In genomic region chr10:110304394-110304779, GRCh38 we compare ENCODE assay signal across 8 cellular contexts. TPM values are rescaled to one million over a fixed set of nuclear protein-coding genes. Genes with fewer than 3 reads are reported as not detected.
DNase-seq lines count a peak whose midpoint lies in the region; ATAC-seq and TF ChIP-seq lines count a peak whose summit lies in the region.

No MANE protein-coding gene starts in this region.

- peaks cover 55% of the 10 kb centered on the region for H3K4me1 Mint-ChIP-seq in activated T-cell treated with anti-CD3 and anti-CD28 coated beads, Interleukin-2, amount 50 U/mL, for 24 hours (ENCODE audit: low read depth)

- no peak for DNase-seq in activated T-cell treated with anti-CD3 and anti-CD28 coated beads, Interleukin-2, amount 50 U/mL, for 24 hours
- no peak for DNase-seq in activated T-cell treated with anti-CD3 and anti-CD28 coated beads, Interleukin-2, amount 50 U/mL, for 48 hours
- DNase-seq in SK-N-SH (no peak), fibroblast of lung (ENCODE audit: low read depth in 2 of 2) (no peak), osteoblast (ENCODE audit: insufficient read length, low spot score, missing footprints) (peak; percentile 83), posterior vena cava (ENCODE audit: low spot score) (no peak)
- DNase-seq in stimulated activated CD4-positive, alpha-beta T cell treated with anti-CD3 and anti-CD28 coated beads, Interleukin-2, amount 100 ng/mL, for 24 hours = no peak

- H3K27me3 Mint-ChIP-seq in activated T-cell treated with anti-CD3 and anti-CD28 coated beads, Interleukin-2, amount 50 U/mL, for 24 hours = no peaks in the 10 kb centered on the region

- H2AFZ ChIP-seq in SK-N-SH (ENCODE audit: low read depth) = no peak overlapping the region
- H2AFZ ChIP-seq in fibroblast of lung (ENCODE audit: low read length) = no peak overlapping the region
- peak overlapping the region; percentile 58 for H2AFZ ChIP-seq in osteoblast (ENCODE audit: low read length)

- H3F3A ChIP-seq in SK-N-SH (replicated peaks; ENCODE audit: insufficient read depth) = peaks cover 12% of the 10 kb centered on the region

- peaks cover 54% of the 10 kb centered on the region for H3K36me3 Mint-ChIP-seq in activated T-cell treated with anti-CD3 and anti-CD28 coated beads, Interleukin-2, amount 50 U/mL, for 24 hours (ENCODE audit: low read depth)

- peak; percentile 43 for ATAC-seq in HG02885 (IDR thresholded peaks at IDR 0.05; ENCODE audit: poor library complexity, unreplicated experiment)

- POLR2A ChIA-PET in SK-N-SH (lab: Yijun Ruan, JAX) = interaction anchor here (1.0 to 1.6 kb wide), 3 partner anchors 12 to 95 kb away, joined by 3 to 8 read pairs (median 5); no protein-coding TSS in a partner anchor

- H3K9me3 ChIP-seq in SK-N-SH (no peaks in the 10 kb centered on the region), fibroblast of lung (ENCODE audit: control insufficient read depth, insufficient read depth, low read depth, low read length) (no peaks in the 10 kb centered on the region), osteoblast (ENCODE audit: low read depth, low read length) (no peaks in the 10 kb centered on the region)

- H3K27ac Mint-ChIP-seq in activated T-cell treated with anti-CD3 and anti-CD28 coated beads, Interleukin-2, amount 50 U/mL, for 24 hours = peak overlapping the region; percentile 99

- H3K27me3 ChIP-seq in SK-N-SH (ENCODE audit: insufficient read depth) (no peaks in the 10 kb centered on the region), fibroblast of lung (ENCODE audit: control insufficient read depth, insufficient read depth, low read length) (no peaks in the 10 kb centered on the region), osteoblast (ENCODE audit: insufficient read depth, low read length) (no peaks in the 10 kb centered on the region)

- no peak for TF ChIP-seq EP300 in SK-N-SH (IDR thresholded peaks at IDR 0.05; ENCODE audit: borderline replicate concordance in 1 of 2, low read depth in 1 of 2, low read length in 1 of 2)

- H3K4me1 ChIP-seq in SK-N-SH (ENCODE audit: control insufficient read depth in 1 of 2, insufficient read depth in 2 of 2, low read depth in 1 of 2, low read length in 1 of 2) = peaks cover 13 to 18% of the 10 kb centered on the region in 2 experiments; a peak in 3 of 4 replicates
- no peaks in the 10 kb centered on the region for H3K4me1 ChIP-seq in fibroblast of lung (ENCODE audit: control insufficient read depth, extremely low read depth, insufficient read depth, low read length)
- H3K4me1 ChIP-seq in osteoblast (ENCODE audit: insufficient read depth, low read length) = peaks cover 22% of the 10 kb centered on the region

- peak overlapping the region; percentile 86 to 94 for H3K4me3 ChIP-seq in SK-N-SH (ENCODE audit: low read depth in 2 of 2, low read length in 1 of 2)
- H3K4me3 ChIP-seq in fibroblast of lung (replicated peaks in 1 of 4; ENCODE audit: control extremely low read depth in 1 of 4, insufficient read depth in 1 of 4, low read depth in 3 of 4, low read length in 4 of 4) = peak overlapping the region; percentile 88 to 94 (median 91)
- H3K4me3 ChIP-seq in osteoblast (ENCODE audit: insufficient read depth, low read length) = peak overlapping the region; percentile 93

- H4K20me1 ChIP-seq in SK-N-SH (ENCODE audit: insufficient read depth) (peaks cover 39% of the 10 kb centered on the region), fibroblast of lung (ENCODE audit: control insufficient read depth, extremely low read depth, insufficient read depth, low read length) (no peaks in the 10 kb centered on the region), osteoblast (ENCODE audit: insufficient read depth, low read length) (peaks cover 29% of the 10 kb centered on the region)

- TF ChIP-seq RAD21 in SK-N-SH (IDR thresholded peaks at IDR 0.05; ENCODE audit: low read length) = no peak

- peak overlapping the region; percentile 94 for H3K9ac ChIP-seq in SK-N-SH
- H3K9ac ChIP-seq in fibroblast of lung (ENCODE audit: insufficient read depth, low read length) = peak overlapping the region; percentile 91

- peak overlapping the region; percentile 95 for H3K4me3 Mint-ChIP-seq in activated T-cell treated with anti-CD3 and anti-CD28 coated beads, Interleukin-2, amount 50 U/mL, for 24 hours

- H3K36me3 ChIP-seq in SK-N-SH (replicated peaks in 1 of 2; ENCODE audit: control insufficient read depth in 1 of 2, insufficient read depth in 2 of 2, low read length in 1 of 2) = peaks cover 38 to 40% of the 10 kb centered on the region in 2 experiments
- H3K36me3 ChIP-seq in fibroblast of lung (ENCODE audit: control insufficient read depth, insufficient read depth, low read length) = peaks cover 2% of the 10 kb centered on the region
- H3K36me3 ChIP-seq in osteoblast (ENCODE audit: insufficient read depth, low read length) = peaks cover 35% of the 10 kb centered on the region

- H3K4me2 ChIP-seq in SK-N-SH (peak overlapping the region; percentile 86), fibroblast of lung (ENCODE audit: extremely low read depth, insufficient read depth, low read length) (no peak overlapping the region), osteoblast (ENCODE audit: insufficient read depth, low read length) (peak overlapping the region; percentile 95)

- TF ChIP-seq CTCF in SK-N-SH (IDR thresholded peaks at IDR 0.05) = no peak
- TF ChIP-seq CTCF in fibroblast of lung (conservative IDR thresholded peaks at IDR 0.05 in 1 of 2, IDR thresholded peaks at IDR 0.05 in 1 of 2; ENCODE audit: low read depth in 1 of 2, low read length in 2 of 2) = no peak
- no peak for TF ChIP-seq CTCF in osteoblast (IDR thresholded peaks at IDR 0.05; ENCODE audit: extremely low read depth, low read depth, low read length)

- H3K27ac ChIP-seq in SK-N-SH (ENCODE audit: low read depth in 2 of 2, low read length in 1 of 2) = peak overlapping the region; percentile 85 to 93
- H3K27ac ChIP-seq in fibroblast of lung (ENCODE audit: insufficient read depth, low read length) = peak overlapping the region; percentile 86
- peak overlapping the region; percentile 79 for H3K27ac ChIP-seq in osteoblast (ENCODE audit: low read depth, low read length)

- CTCF ChIA-PET in SK-N-SH (lab: Yijun Ruan, JAX) = interaction anchor here (0.6 to 4.0 kb wide), 11 partner anchors 9 to 375 kb away, joined by 3 to 21 read pairs (median 3); no protein-coding TSS in a partner anchor

- no peaks in the 10 kb centered on the region for H3K9me2 ChIP-seq in SK-N-SH

- intact Hi-C loops in posterior vena cava (cut with DNase I) = no loop called here

- H3K79me2 ChIP-seq in SK-N-SH (ENCODE audit: insufficient read depth) = peaks cover 54% of the 10 kb centered on the region
- peaks cover 46% of the 10 kb centered on the region for H3K79me2 ChIP-seq in fibroblast of lung (ENCODE audit: control insufficient read depth, insufficient read depth, low read length)
- peaks cover 51% of the 10 kb centered on the region for H3K79me2 ChIP-seq in osteoblast (ENCODE audit: insufficient read depth, low read length)

- no peaks in the 10 kb centered on the region for H3K9me3 Mint-ChIP-seq in activated T-cell treated with anti-CD3 and anti-CD28 coated beads, Interleukin-2, amount 50 U/mL, for 24 hours

- no CpG with 5 or more reads among the region's 42 CpGs for WGBS in SK-N-SH (ENCODE audit: low lambda C conversion rate)

TF ChIP-seq in SK-N-SH, 30 proteins besides CTCF, POLR2A, EP300 and RAD21:
- TF ChIP-seq NRF1 (IDR thresholded peaks at IDR 0.05; ENCODE audit: low read depth, low read length) (no peak), TCF12 (IDR thresholded peaks at IDR 0.05) (no peak)

RNA-seq across cellular contexts. Expression of gene SMNDC1, which starts 0.3 kb away (rescaled TPM):
- 13.3 and 14.2 TPM in 2 replicates for polyA plus RNA-seq in SK-N-SH (2012; rRNA removed)
- 15.5 and 22.5 TPM in 2 replicates for polyA plus RNA-seq in SK-N-SH (2012; cell fraction: cytosol; rRNA removed)
- 8.8 and 15.4 TPM in 2 replicates for polyA plus RNA-seq in SK-N-SH (2012; cell fraction: nucleus; rRNA removed)
- 7.2 and 8.9 TPM in 2 replicates for total RNA-seq in fibroblast of lung
- polyA plus RNA-seq in fibroblast of lung = 17.6 and 19.4 TPM in 2 replicates
- 20.4 and 21.3 TPM in 2 replicates for polyA plus RNA-seq in fibroblast of lung (2012)
- polyA minus RNA-seq in fibroblast of lung (ENCODE audit: low replicate concordance) = 0.08 and 4.2 TPM in 2 replicates
- 6.9 and 10.3 TPM in 2 replicates for total RNA-seq in osteoblast
- total RNA-seq in posterior vena cava = 10 to 100 TPM; 26.4 to 28.1 TPM
